13 cellular contexts compared by ENCODE assay signal in genomic region chr6:30834643-30835042, GRCh38. TPM values are rescaled to one million over a fixed set of nuclear protein-coding genes. Genes with fewer than 3 reads are reported as not detected.
A peak's percentile ranks its signal among the peaks of the same experiment; 100 is the strongest.
DNase-seq lines count a peak whose midpoint lies in the region; ATAC-seq and FAIRE-seq lines count a peak whose summit lies in the region.
"Had no signal": no experiment of that assay in that cellular context is flagged by ENCODE, and none has a peak within 500 bp of the region (broad histone marks: within the 10 kb centered on the region; RNA-seq: fewer than 3 reads in every experiment).

No MANE protein-coding gene starts in this region.

- peak; percentile 40 to 42 for ATAC-seq in activated T-cell treated with anti-CD3 and anti-CD28 coated beads, Interleukin-2, amount 50 U/mL, for 72 hours (replicated peaks in 1 of 2)
- ATAC-seq in stimulated activated effector memory CD8-positive, alpha-beta T cell treated with anti-CD3 and anti-CD28 coated beads, Interleukin-12 subunit alpha, Interleukin-12 subunit beta, amount 100 ng/mL, for 72 hours = no peak
- ATAC-seq in HG02970 (IDR thresholded peaks at IDR 0.05; ENCODE audit: low FRiP score, unreplicated experiment) = no peak
- ATAC-seq in GM19035 (IDR thresholded peaks at IDR 0.05; ENCODE audit: unreplicated experiment) = no peak

- H3K36me3 Mint-ChIP-seq in activated T-cell treated with anti-CD3 and anti-CD28 coated beads, Interleukin-2, amount 50 U/mL, for 72 hours (ENCODE audit: insufficient read depth in 2 of 2) = no peaks in the 10 kb centered on the region
- H3K36me3 Mint-ChIP-seq in stimulated activated effector memory CD8-positive, alpha-beta T cell treated with anti-CD3 and anti-CD28 coated beads, Interleukin-12 subunit alpha, Interleukin-12 subunit beta, amount 100 ng/mL, for 72 hours = no peaks in the 10 kb centered on the region
- H3K36me3 Mint-ChIP-seq: brain had no signal

- no peak for FAIRE-seq in frontal cortex (lab: Jason Lieb, UNC)

- no peak overlapping the region for H3K4me3 Mint-ChIP-seq in activated T-cell treated with anti-CD3 and anti-CD28 coated beads, Interleukin-2, amount 50 U/mL, for 72 hours
- H3K4me3 Mint-ChIP-seq in stimulated activated effector memory CD8-positive, alpha-beta T cell treated with anti-CD3 and anti-CD28 coated beads, Interleukin-12 subunit alpha, Interleukin-12 subunit beta, amount 100 ng/mL, for 72 hours = no peak overlapping the region
- H3K4me3 Mint-ChIP-seq: brain had no signal

- H3K9me3 Mint-ChIP-seq in activated T-cell treated with anti-CD3 and anti-CD28 coated beads, Interleukin-2, amount 50 U/mL, for 72 hours = no peaks in the 10 kb centered on the region
- no peaks in the 10 kb centered on the region for H3K9me3 Mint-ChIP-seq in stimulated activated effector memory CD8-positive, alpha-beta T cell treated with anti-CD3 and anti-CD28 coated beads, Interleukin-12 subunit alpha, Interleukin-12 subunit beta, amount 100 ng/mL, for 72 hours
- H3K9me3 Mint-ChIP-seq: brain had no signal

- DNase-seq in activated T-cell treated with anti-CD3 and anti-CD28 coated beads, Interleukin-2, amount 50 U/mL, for 72 hours = no peak
- no peak for DNase-seq in activated T-cell treated with anti-CD3 and anti-CD28 coated beads, Interleukin-2, amount 50 U/mL, for 1 hour
- DNase-seq in RPMI8226 (peak; percentile 69), frontal cortex (ENCODE audit: low spot score in 2 of 2) (no peak)
- DNase-seq in central memory CD4-positive, alpha-beta T cell = peak; percentile 24
- DNase-seq in stimulated activated effector memory CD8-positive, alpha-beta T cell treated with anti-CD3 and anti-CD28 coated beads, Interleukin-12 subunit alpha, Interleukin-12 subunit beta, amount 100 ng/mL, for 72 hours (ENCODE audit: low spot score in 2 of 2) = no peak
- DNase-seq: NCI-H2081 treated with DMSO at 0.1 percent for 48 hours, NCI-H526 treated with DMSO at 0.1 percent for 48 hours, SW 1271, WERI-Rb-1 had no signal

- no peaks in the 10 kb centered on the region for H3K27me3 Mint-ChIP-seq in activated T-cell treated with anti-CD3 and anti-CD28 coated beads, Interleukin-2, amount 50 U/mL, for 72 hours (ENCODE audit: low read depth)

- peak overlapping the region; percentile 23 for H3K27ac Mint-ChIP-seq in activated T-cell treated with anti-CD3 and anti-CD28 coated beads, Interleukin-2, amount 50 U/mL, for 72 hours
- H3K27ac Mint-ChIP-seq in stimulated activated effector memory CD8-positive, alpha-beta T cell treated with anti-CD3 and anti-CD28 coated beads, Interleukin-12 subunit alpha, Interleukin-12 subunit beta, amount 100 ng/mL, for 72 hours = peak overlapping the region; percentile 85

- H3K4me1 Mint-ChIP-seq in activated T-cell treated with anti-CD3 and anti-CD28 coated beads, Interleukin-2, amount 50 U/mL, for 72 hours (ENCODE audit: low read depth) = peaks cover 41% of the 10 kb centered on the region
- H3K4me1 Mint-ChIP-seq in stimulated activated effector memory CD8-positive, alpha-beta T cell treated with anti-CD3 and anti-CD28 coated beads, Interleukin-12 subunit alpha, Interleukin-12 subunit beta, amount 100 ng/mL, for 72 hours = peaks cover 33% of the 10 kb centered on the region

RNA-seq across cellular contexts. Expression of gene DDR1, which starts 49.7 kb away (rescaled TPM):
- total RNA-seq in activated T-cell treated with anti-CD3 and anti-CD28 coated beads, Interleukin-2, amount 50 U/mL, for 72 hours = 10 to 100 TPM in 1 of 2 donors, 1 to 10 TPM in 1; 9.4 to 11.6 TPM
- 106 TPM for total RNA-seq in frontal cortex

Comparison
In these comparisons a context has a peak if more than half of its experiments do, and no peak if none do; other contexts are left out.
1. ATAC-seq: peak in activated T-cell treated with anti-CD3 and anti-CD28 coated beads, Interleukin-2, amount 50 U/mL, for 72 hours (2 of 2); none in stimulated activated effector memory CD8-positive, alpha-beta T cell treated with anti-CD3 and anti-CD28 coated beads, Interleukin-12 subunit alpha, Interleukin-12 subunit beta, amount 100 ng/mL, for 72 hours (single experiment), HG02970 (single experiment) and GM19035 (single experiment).
2. DNase-seq: peak in RPMI8226 (single experiment) and central memory CD4-positive, alpha-beta T cell (single experiment); none in activated T-cell treated with anti-CD3 and anti-CD28 coated beads, Interleukin-2, amount 50 U/mL, for 72 hours (0 of 2), activated T-cell treated with anti-CD3 and anti-CD28 coated beads, Interleukin-2, amount 50 U/mL, for 1 hour (single experiment), stimulated activated effector memory CD8-positive, alpha-beta T cell treated with anti-CD3 and anti-CD28 coated beads, Interleukin-12 subunit alpha, Interleukin-12 subunit beta, amount 100 ng/mL, for 72 hours (0 of 2) and frontal cortex (0 of 2).